ENCODE assay signal across 9 cellular contexts in genomic region chr2:213251618-213252017, GRCh38. TPM values are rescaled to one million over a fixed set of nuclear protein-coding genes. Genes with fewer than 3 reads are reported as not detected.
A peak's percentile ranks its signal among the peaks of the same experiment; 100 is the strongest.
DNase-seq lines count a peak whose midpoint lies in the region; ATAC-seq, FAIRE-seq and TF ChIP-seq lines count a peak whose summit lies in the region.
"Had no signal": no experiment of that assay in that cellular context is flagged by ENCODE, and none has a peak within 500 bp of the region (broad histone marks: within the 10 kb centered on the region; RNA-seq: fewer than 3 reads in every experiment).

No MANE protein-coding gene starts in this region.

- no peak overlapping the region for H3K27ac ChIP-seq in gastroesophageal sphincter

- CTCF ChIA-PET in T-cell (lab: Charles Lee) = interaction anchor here (0.6 to 1.4 kb wide), 9 partner anchors 11 to 1579 kb away, joined by 3 to 6 read pairs (median 3); no protein-coding TSS in a partner anchor

- no peaks in the 10 kb centered on the region for H3K36me3 Mint-ChIP-seq in T-cell
- H3K36me3 Mint-ChIP-seq in progenitor cell of endocrine pancreas (ENCODE audit: insufficient read depth) = peaks cover 2% of the 10 kb centered on the region
- H3K36me3 Mint-ChIP-seq: IgD-negative memory B cell had no signal

- no peaks in the 10 kb centered on the region for H3K27me3 ChIP-seq in gastroesophageal sphincter

- peaks cover 0 to 6% (median 0%) of the 10 kb centered on the region in 3 donors for H3K4me1 ChIP-seq in gastroesophageal sphincter

- H3K36me3 ChIP-seq in gastroesophageal sphincter = no peaks in the 10 kb centered on the region

- H3K4me3 Mint-ChIP-seq in T-cell (no peak overlapping the region), progenitor cell of endocrine pancreas (ENCODE audit: low read depth) (no peak overlapping the region)
- H3K4me3 Mint-ChIP-seq: IgD-negative memory B cell had no signal

- peak; percentile 79 for FAIRE-seq in GM18507 (lab: Jason Lieb, UNC)

- POLR2A ChIA-PET in T-cell (lab: Charles Lee) = no interaction called here

- no peaks in the 10 kb centered on the region for H3K9me3 ChIP-seq in gastroesophageal sphincter

- H3K4me1 Mint-ChIP-seq in T-cell (no peaks in the 10 kb centered on the region), progenitor cell of endocrine pancreas (ENCODE audit: low read depth) (peaks cover 32% of the 10 kb centered on the region)
- H3K4me1 Mint-ChIP-seq: IgD-negative memory B cell had no signal

- H3K9me3 Mint-ChIP-seq in T-cell = no peaks in the 10 kb centered on the region
- H3K9me3 Mint-ChIP-seq in progenitor cell of endocrine pancreas (ENCODE audit: low read depth) = peaks cover 6% of the 10 kb centered on the region
- H3K9me3 Mint-ChIP-seq: IgD-negative memory B cell had no signal

- H3K27ac Mint-ChIP-seq in T-cell (no peak overlapping the region), progenitor cell of endocrine pancreas (peak overlapping the region; percentile 54)
- H3K27ac Mint-ChIP-seq: IgD-negative memory B cell had no signal

- no peak for TF ChIP-seq POLR2A in gastroesophageal sphincter (IDR thresholded peaks at IDR 0.05)

- H3K4me3 ChIP-seq in AG10803 (ENCODE audit: low read length) (no peak overlapping the region), gastroesophageal sphincter (no peak overlapping the region)

- 17 to 21% methylated on average over 3 of the region's 3 CpGs for WGBS in gastroesophageal sphincter (ENCODE audit: low coverage in 1 of 2), 2 donors

- DNase-seq in AG10803 (ENCODE audit: low read depth) = peak; percentile 77
- DNase-seq in GM18507 (ENCODE audit: extremely low spot score, insufficient read length, low read depth) = no peak
- DNase-seq in NCI-H1417 treated with DMSO at 0.1 percent for 48 hours (lab: John Stamatoyannopoulos, UW) = peak; percentile 52
- no peak for DNase-seq in T-cell
- DNase-seq in progenitor cell of endocrine pancreas (ENCODE audit: low spot score, unreplicated experiment) = no peak
- no peak for DNase-seq in epidermal melanocyte (ENCODE audit: insufficient read length, low spot score)

- peak; percentile 86 for ATAC-seq in HG02884 (IDR thresholded peaks at IDR 0.05; ENCODE audit: unreplicated experiment)
- peak; percentile 45 to 62 (median 58) for ATAC-seq in T-cell (replicated peaks in 1 of 4)
- no peak for ATAC-seq in gastroesophageal sphincter

- H3K27me3 Mint-ChIP-seq in T-cell (no peaks in the 10 kb centered on the region), progenitor cell of endocrine pancreas (no peaks in the 10 kb centered on the region)

- TF ChIP-seq CTCF in AG10803 (conservative IDR thresholded peaks at IDR 0.05; ENCODE audit: low read length) (peak; percentile 71), gastroesophageal sphincter (IDR thresholded peaks at IDR 0.05) (peak; percentile 42 to 73 (median 66)), progenitor cell of endocrine pancreas (IDR thresholded peaks at IDR 0.05; ENCODE audit: unreplicated experiment) (peak; percentile 76)

- TF ChIP-seq EP300 in gastroesophageal sphincter (IDR thresholded peaks at IDR 0.05) = no peak

RNA-seq across cellular contexts. Expression of gene SPAG16, which starts 32.6 kb away (rescaled TPM):
- total RNA-seq in T-cell (1 to 10 TPM; 4.0 to 8.8 (median 6.1) TPM), gastroesophageal sphincter (10 to 100 TPM; 28.9 to 39.8 (median 36.7) TPM), progenitor cell of endocrine pancreas (52.8 and 54.4 TPM in 2 replicates)

Comparison
In these comparisons a context has a peak if more than half of its experiments do, and no peak if none do; other contexts are left out.
1. DNase-seq: peak in AG10803 (single experiment) and NCI-H1417 treated with DMSO at 0.1 percent for 48 hours (single experiment); none in GM18507 (single experiment), T-cell (0 of 34), progenitor cell of endocrine pancreas (single experiment) and epidermal melanocyte (single experiment).
2. Peak in every context shown above with its lines, with median percentiles within 50 percentile points of each other: CTCF ChIP-seq.